25 cellular contexts compared by ENCODE assay signal in the genomic region with DNA sequence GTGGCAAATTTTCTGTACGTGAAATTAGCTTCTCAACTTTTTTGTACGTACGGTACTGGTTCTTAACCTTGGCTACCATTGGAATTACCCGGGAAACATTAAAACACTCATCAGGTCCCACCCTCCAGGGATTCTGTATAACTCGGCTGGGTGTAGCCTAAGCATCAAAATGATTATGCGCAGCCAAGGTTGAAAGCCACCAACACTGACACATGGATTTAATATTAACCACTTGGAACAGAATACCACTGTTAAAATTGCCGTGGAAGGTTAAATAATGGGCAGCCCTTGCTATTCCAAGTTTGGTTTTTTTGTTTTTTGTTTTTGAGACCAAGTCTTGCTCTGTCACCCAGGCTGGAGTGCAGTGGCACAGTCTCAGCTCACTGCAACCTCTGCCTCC. TPM values are rescaled to one million over a fixed set of nuclear protein-coding genes. Genes with fewer than 3 reads are reported as not detected.
A peak's percentile ranks its signal among the peaks of the same experiment; 100 is the strongest.
DNase-seq lines count a peak whose midpoint lies in the region; ATAC-seq and TF ChIP-seq lines count a peak whose summit lies in the region.
"Had no signal": no experiment of that assay in that cellular context is flagged by ENCODE, and none has a peak within 500 bp of the region (broad histone marks: within the 10 kb centered on the region; RNA-seq: fewer than 3 reads in every experiment).

No MANE protein-coding gene starts in this region.

- peaks cover 41% of the 10 kb centered on the region for H3F3A ChIP-seq in smooth muscle cell (ENCODE audit: low read depth)

- peak overlapping the region; percentile 84 for H3K27ac ChIP-seq in SK-N-MC
- H3K27ac ChIP-seq in smooth muscle cell (ENCODE audit: low read depth), result peak overlapping the region; percentile 83
- no peak overlapping the region for H3K27ac ChIP-seq in SJCRH30
- H3K27ac ChIP-seq: brain microvascular endothelial cell, esophagus squamous epithelium, uterus had no signal

- intact Hi-C loops in natural killer cell (cut with micrococcal nuclease), result no loop called here

- H3K27me3 ChIP-seq in kidney epithelial cell (ENCODE audit: control insufficient read depth, insufficient read depth, low read length) (no peaks in the 10 kb centered on the region), smooth muscle cell (ENCODE audit: low read depth) (no peaks in the 10 kb centered on the region), SJCRH30 (no peaks in the 10 kb centered on the region)
- H3K27me3 ChIP-seq: brain microvascular endothelial cell, esophagus squamous epithelium, uterus had no signal

- peaks cover 9% of the 10 kb centered on the region for H4K20me1 ChIP-seq in smooth muscle cell (ENCODE audit: low read depth)

- H3K36me3 ChIP-seq in SK-N-MC (ENCODE audit: insufficient read depth, low read length), result peaks cover 39% of the 10 kb centered on the region
- no peaks in the 10 kb centered on the region for H3K36me3 ChIP-seq in kidney epithelial cell (ENCODE audit: control insufficient read depth, insufficient read depth, low read length)
- peaks cover 22% of the 10 kb centered on the region for H3K36me3 ChIP-seq in smooth muscle cell (ENCODE audit: low read depth)
- H3K36me3 ChIP-seq in SJCRH30, result peaks cover 35% of the 10 kb centered on the region
- H3K36me3 ChIP-seq: uterus had no signal

- 95% methylated on average over 7 of the region's 7 CpGs for WGBS in smooth muscle cell (ENCODE audit: low lambda C conversion rate)

- H3K4me2 ChIP-seq in smooth muscle cell, result no peak overlapping the region

- H3K4me3 ChIP-seq in SK-N-MC (no peak overlapping the region), kidney epithelial cell (ENCODE audit: low read depth, low read length) (no peak overlapping the region), smooth muscle cell (no peak overlapping the region), SJCRH30 (no peak overlapping the region)
- H3K4me3 ChIP-seq: esophagus squamous epithelium, uterus had no signal

- no peaks in the 10 kb centered on the region for H3K27me3 Mint-ChIP-seq in natural killer cell (ENCODE audit: low read depth in 2 of 2)
- H3K27me3 Mint-ChIP-seq in natural killer cell treated with Interleukin-12 subunit alpha and Interleukin-12 subunit beta and Interleukin-15 and Interleukin-18, amount 100 ng/mL, for 72 hours, result no peaks in the 10 kb centered on the region
- H3K27me3 Mint-ChIP-seq: activated CD4-positive, alpha-beta T cell treated with anti-CD3 and anti-CD28 coated beads, Interleukin-2, amount 10 ng/mL, durations not matched to agents 24 days and 14 days; CD4-positive, CD25-positive, alpha-beta regulatory T cell; stimulated activated naive B cell treated with anti-CD40 and anti-IgM and Interleukin-4, amounts not matched to agents 10 μg/mL and 1 μg/mL and 100 μg/mL, for 72 hours; T-cell had no signal

- H3K4me1 Mint-ChIP-seq in natural killer cell, result peaks cover 18% of the 10 kb centered on the region in 2 donors
- peaks cover 21 to 24% of the 10 kb centered on the region in 2 donors for H3K4me1 Mint-ChIP-seq in natural killer cell treated with Interleukin-12 subunit alpha and Interleukin-12 subunit beta and Interleukin-15 and Interleukin-18, amount 100 ng/mL, for 72 hours (ENCODE audit: low read depth in 2 of 2)

- peak overlapping the region; percentile 37 for H3K4me3 Mint-ChIP-seq in natural killer cell
- no peak overlapping the region for H3K4me3 Mint-ChIP-seq in natural killer cell treated with Interleukin-12 subunit alpha and Interleukin-12 subunit beta and Interleukin-15 and Interleukin-18, amount 100 ng/mL, for 72 hours
- H3K4me3 Mint-ChIP-seq: activated CD4-positive, alpha-beta T cell treated with anti-CD3 and anti-CD28 coated beads, Interleukin-2, amount 10 ng/mL, durations not matched to agents 24 days and 14 days; nephron progenitor cell; stimulated activated naive B cell treated with anti-CD40 and anti-IgM and Interleukin-4, amounts not matched to agents 10 μg/mL and 1 μg/mL and 100 μg/mL, for 72 hours had no signal

- H3K36me3 Mint-ChIP-seq in natural killer cell, result peaks cover 18% of the 10 kb centered on the region
- peaks cover 21% of the 10 kb centered on the region for H3K36me3 Mint-ChIP-seq in natural killer cell treated with Interleukin-12 subunit alpha and Interleukin-12 subunit beta and Interleukin-15 and Interleukin-18, amount 100 ng/mL, for 72 hours

- peaks cover 2% of the 10 kb centered on the region for H3K79me2 ChIP-seq in smooth muscle cell (ENCODE audit: low read depth)

- H3K27ac Mint-ChIP-seq in natural killer cell, result peak overlapping the region in 1 of 2 donors; percentile 53
- H3K27ac Mint-ChIP-seq in natural killer cell treated with Interleukin-12 subunit alpha and Interleukin-12 subunit beta and Interleukin-15 and Interleukin-18, amount 100 ng/mL, for 72 hours, result no peak overlapping the region
- H3K27ac Mint-ChIP-seq: activated CD4-positive, alpha-beta T cell treated with anti-CD3 and anti-CD28 coated beads, Interleukin-2, amount 10 ng/mL, durations not matched to agents 24 days and 14 days; nephron progenitor cell; stimulated activated naive B cell treated with anti-CD40 and anti-IgM and Interleukin-4, amounts not matched to agents 10 μg/mL and 1 μg/mL and 100 μg/mL, for 72 hours had no signal

- TF ChIP-seq CTCF in natural killer cell (IDR thresholded peaks at IDR 0.05), result no peak
- no peak for TF ChIP-seq CTCF in kidney epithelial cell (IDR thresholded peaks at IDR 0.05; ENCODE audit: insufficient read depth, low read length, poor library complexity, severe bottlenecking)
- TF ChIP-seq CTCF in smooth muscle cell (IDR thresholded peaks at IDR 0.05; ENCODE audit: borderline replicate concordance, insufficient read depth, poor library complexity, severe bottlenecking), result no peak

- ATAC-seq in natural killer cell, result no peak
- no peak for ATAC-seq in natural killer cell treated with Interleukin-12 subunit alpha and Interleukin-12 subunit beta and Interleukin-15 and Interleukin-18, amount 100 ng/mL, for 72 hours
- ATAC-seq: left colon; stimulated activated naive B cell treated with anti-CD40 and anti-IgM and Interleukin-4, amounts not matched to agents 10 μg/mL and 1 μg/mL and 100 μg/mL, for 72 hours; T-cell had no signal

- no peak overlapping the region for H3K9ac ChIP-seq in SK-N-MC (ENCODE audit: insufficient read length)
- no peak overlapping the region for H3K9ac ChIP-seq in smooth muscle cell (ENCODE audit: low read depth)

- H3K9me3 ChIP-seq in SK-N-MC (ENCODE audit: low read depth, low read length) (no peaks in the 10 kb centered on the region), smooth muscle cell (replicated peaks; ENCODE audit: low read depth) (no peaks in the 10 kb centered on the region), SJCRH30 (replicated peaks) (no peaks in the 10 kb centered on the region)
- H3K9me3 ChIP-seq: esophagus squamous epithelium, uterus had no signal

- peaks cover 3% of the 10 kb centered on the region for H3K4me1 ChIP-seq in smooth muscle cell (ENCODE audit: low read depth)
- H3K4me1 ChIP-seq in SJCRH30, result peaks cover 9% of the 10 kb centered on the region
- H3K4me1 ChIP-seq: uterus had no signal

- H3K9me3 Mint-ChIP-seq in natural killer cell, result no peaks in the 10 kb centered on the region
- no peaks in the 10 kb centered on the region for H3K9me3 Mint-ChIP-seq in natural killer cell treated with Interleukin-12 subunit alpha and Interleukin-12 subunit beta and Interleukin-15 and Interleukin-18, amount 100 ng/mL, for 72 hours
- H3K9me3 Mint-ChIP-seq: activated CD4-positive, alpha-beta T cell treated with anti-CD3 and anti-CD28 coated beads, Interleukin-2, amount 10 ng/mL, durations not matched to agents 24 days and 14 days; CD4-positive, CD25-positive, alpha-beta regulatory T cell; nephron progenitor cell; stimulated activated naive B cell treated with anti-CD40 and anti-IgM and Interleukin-4, amounts not matched to agents 10 μg/mL and 1 μg/mL and 100 μg/mL, for 72 hours; T-cell had no signal

- DNase-seq in natural killer cell (no peak), SK-N-MC (ENCODE audit: low read depth, low spot score) (no peak), kidney epithelial cell (ENCODE audit: low read depth) (peak; percentile 9), smooth muscle cell (lab: John Stamatoyannopoulos, UW; ENCODE audit: unreplicated experiment) (no peak), SHP77 treated with DMSO at 0.1 percent for 48 hours (lab: John Stamatoyannopoulos, UW) (no peak), SW 1271 (lab: John Stamatoyannopoulos, UW) (no peak), SJCRH30 (no peak)
- no peak for DNase-seq in natural killer cell treated with Interleukin-12 subunit alpha and Interleukin-12 subunit beta and Interleukin-15 and Interleukin-18, amount 100 ng/mL, for 72 hours (ENCODE audit: low spot score)
- DNase-seq: activated CD4-positive, alpha-beta T cell treated with anti-CD3 and anti-CD28 coated beads, Interleukin-2, amount 10 ng/mL, durations not matched to agents 24 days and 14 days; activated effector memory CD4-positive, alpha-beta T cell treated with Interleukin-2 at 50 U/mL for 16 hours; brain microvascular endothelial cell; CD4-positive, CD25-positive, alpha-beta regulatory T cell; esophagus squamous epithelium; H7; head of caudate nucleus; left colon; midbrain; MM.1S; NCI-H1436 treated with DMSO at 0.1 percent for 48 hours; NCI-H524 treated with DMSO at 0.1 percent for 48 hours; nephron progenitor cell; stimulated activated CD4-positive, alpha-beta T cell treated with anti-CD3 and anti-CD28 coated beads, Interleukin-1b, Interleukin-23, amount 100 ng/mL, for 48 hours; stimulated activated naive B cell treated with anti-CD40 and anti-IgM and Interleukin-4, amounts not matched to agents 10 μg/mL and 1 μg/mL and 100 μg/mL, for 72 hours; T-cell; uterus had no signal

- no peak overlapping the region for H2AFZ ChIP-seq in smooth muscle cell (ENCODE audit: low read depth)

RNA-seq across cellular contexts. Expression of a gene that starts 17.5 kb away (rescaled TPM):
- total RNA-seq in natural killer cell (100 to 1,000 TPM; 150 to 244 (median 192) TPM), kidney epithelial cell (138 and 166 TPM in 2 replicates), smooth muscle cell (151 and 161 TPM in 2 replicates)
- 100 to 1,000 TPM; 219 to 220 TPM for total RNA-seq in natural killer cell treated with Interleukin-12 subunit alpha and Interleukin-12 subunit beta and Interleukin-15 and Interleukin-18, amount 100 ng/mL, for 72 hours
- polyA plus RNA-seq in smooth muscle cell, result 141 and 152 TPM in 2 replicates
- total RNA-seq in SJCRH30 (2014; rRNA removed; shearing (Covaris generic)), result 239 and 246 TPM in 2 replicates

RNA-seq across cellular contexts. Expression of a gene that starts 33.9 kb away (rescaled TPM):
- total RNA-seq in natural killer cell (10 to 100 TPM; 21.9 to 23.2 (median 22.1) TPM), kidney epithelial cell (18.1 and 18.9 TPM in 2 replicates), smooth muscle cell (17.4 and 18.8 TPM in 2 replicates)
- 10 to 100 TPM; 22.5 to 22.7 TPM for total RNA-seq in natural killer cell treated with Interleukin-12 subunit alpha and Interleukin-12 subunit beta and Interleukin-15 and Interleukin-18, amount 100 ng/mL, for 72 hours
- 13.7 and 15.1 TPM in 2 replicates for polyA plus RNA-seq in smooth muscle cell
- 30.0 and 30.4 TPM in 2 replicates for total RNA-seq in SJCRH30 (2014; rRNA removed; shearing (Covaris generic))

RNA-seq across cellular contexts. Expression of a gene that starts 41.1 kb away (rescaled TPM):
- total RNA-seq in natural killer cell (10 to 100 TPM; 23.0 to 25.9 (median 24.5) TPM), kidney epithelial cell (33.3 and 43.1 TPM in 2 replicates), smooth muscle cell (39.0 and 39.6 TPM in 2 replicates)
- total RNA-seq in natural killer cell treated with Interleukin-12 subunit alpha and Interleukin-12 subunit beta and Interleukin-15 and Interleukin-18, amount 100 ng/mL, for 72 hours, result 10 to 100 TPM; 33.4 to 52.4 TPM
- polyA plus RNA-seq in smooth muscle cell, result 33.8 and 41.7 TPM in 2 replicates
- 32.0 and 32.3 TPM in 2 replicates for total RNA-seq in SJCRH30 (2014; rRNA removed; shearing (Covaris generic))
